8 cellular contexts compared by ENCODE assay signal in the genomic region with DNA sequence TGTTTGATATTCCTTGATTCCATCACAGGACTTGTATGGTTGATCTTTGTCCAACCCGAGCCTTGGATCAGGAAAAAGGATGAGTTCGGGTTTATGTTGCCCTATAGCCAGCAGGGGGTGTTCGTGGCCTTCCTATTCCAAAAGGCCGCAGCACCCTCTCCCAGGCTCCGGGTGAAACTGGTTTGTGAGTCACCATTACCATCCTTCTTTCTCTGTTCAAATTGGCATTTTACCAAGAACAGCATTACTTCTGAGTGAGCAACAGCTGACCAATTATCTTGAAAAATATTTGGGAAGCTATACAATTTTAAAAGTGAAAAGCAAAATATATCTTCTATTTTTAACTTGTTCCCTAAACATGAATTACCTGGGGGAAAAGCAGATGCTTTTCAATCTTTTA. TPM values are rescaled to one million over a fixed set of nuclear protein-coding genes. Genes with fewer than 3 reads are reported as not detected.
DNase-seq lines count a peak whose midpoint lies in the region; ATAC-seq, FAIRE-seq and TF ChIP-seq lines count a peak whose summit lies in the region.

No MANE protein-coding gene starts in this region.

- no peak overlapping the region for H2AFZ ChIP-seq in astrocyte (ENCODE audit: low read depth, low read length)

- H3K4me3 ChIP-seq in astrocyte (ENCODE audit: insufficient read depth, low read depth, low read length) (no peak overlapping the region), right cardiac atrium (ENCODE audit: low read length) (no peak overlapping the region)

- H3K36me3 Mint-ChIP-seq in T-helper 2 cell treated with Interferon-gamma antibody and Interleukin-4, amounts not matched to agents 5 μg/mL and 100 μg/mL, for 36 hours (ENCODE audit: low read depth): no peaks in the 10 kb centered on the region
- H3K36me3 Mint-ChIP-seq in astrocyte (ENCODE audit: low read depth, unreplicated experiment): no peaks in the 10 kb centered on the region

- no peaks in the 10 kb centered on the region for H4K20me1 ChIP-seq in astrocyte (ENCODE audit: insufficient read depth, low read length)

- under 1% methylated on average over 5 of the region's 5 CpGs for WGBS in right cardiac atrium

- no peak overlapping the region for H3K27ac Mint-ChIP-seq in T-helper 2 cell treated with Interferon-gamma antibody and Interleukin-4, amounts not matched to agents 5 μg/mL and 100 μg/mL, for 36 hours
- H3K27ac Mint-ChIP-seq in astrocyte (ENCODE audit: unreplicated experiment): peak overlapping the region; percentile 92

- H3K9me3 ChIP-seq in astrocyte (ENCODE audit: insufficient read depth, low read depth, low read length) (no peaks in the 10 kb centered on the region), right cardiac atrium (ENCODE audit: control insufficient read depth, low read length) (no peaks in the 10 kb centered on the region)

- H3K27me3 Mint-ChIP-seq in T-helper 2 cell treated with Interferon-gamma antibody and Interleukin-4, amounts not matched to agents 5 μg/mL and 100 μg/mL, for 36 hours (ENCODE audit: low read depth): peaks cover 36% of the 10 kb centered on the region
- peaks cover 3% of the 10 kb centered on the region for H3K27me3 Mint-ChIP-seq in astrocyte (ENCODE audit: low read depth, unreplicated experiment)

- TF ChIP-seq CTCF in GM10266 (IDR thresholded peaks at IDR 0.05; ENCODE audit: control insufficient read depth, insufficient read depth, low read depth, missing control alignments) (peak; percentile 73), astrocyte (IDR thresholded peaks at IDR 0.05; ENCODE audit: insufficient read depth, low read depth, low read length) (peak; percentile 88)

- H3K27me3 ChIP-seq in astrocyte (ENCODE audit: insufficient read depth, low read length) (no peaks in the 10 kb centered on the region), right cardiac atrium (ENCODE audit: control insufficient read depth, insufficient read depth) (no peaks in the 10 kb centered on the region)

- no peak overlapping the region for H3K4me3 Mint-ChIP-seq in T-helper 2 cell treated with Interferon-gamma antibody and Interleukin-4, amounts not matched to agents 5 μg/mL and 100 μg/mL, for 36 hours
- H3K4me3 Mint-ChIP-seq in astrocyte (ENCODE audit: unreplicated experiment): no peak overlapping the region

- intact Hi-C loops in right cardiac atrium (cut with DNase I): loop anchor here in 3 of 4 donors (5.0 to 10.0 kb wide), 5 partner anchors 635 to 755 kb away; no protein-coding TSS in a partner anchor
- intact Hi-C loops in sciatic nerve (cut with DNase I): loop anchor here (5.0 to 10.0 kb wide), 2 partner anchors 105 to 753 kb away; no protein-coding TSS in a partner anchor

- no peaks in the 10 kb centered on the region for H3K9me3 Mint-ChIP-seq in T-helper 2 cell treated with Interferon-gamma antibody and Interleukin-4, amounts not matched to agents 5 μg/mL and 100 μg/mL, for 36 hours
- H3K9me3 Mint-ChIP-seq in astrocyte (ENCODE audit: unreplicated experiment): no peaks in the 10 kb centered on the region

- DNase-seq in GM10266 (ENCODE audit: extremely low spot score): peak; percentile 58
- peak; percentile 79 for DNase-seq in NCI-H1694 (lab: John Stamatoyannopoulos, UW)
- DNase-seq in T-helper 2 cell treated with Interferon-gamma antibody and Interleukin-4, amounts not matched to agents 5 μg/mL and 100 μg/mL, for 36 hours (ENCODE audit: low spot score): peak; percentile 50
- DNase-seq in astrocyte (ENCODE audit: low read depth): peak; percentile 92
- peak; percentile 70 to 84 (median 78) for DNase-seq in right cardiac atrium
- peak; percentile 84 for DNase-seq in sciatic nerve (ENCODE audit: low spot score)

- peak overlapping the region; percentile 70 for H3K9ac ChIP-seq in astrocyte (ENCODE audit: low read length)

- FAIRE-seq in astrocyte (lab: Jason Lieb, UNC): peak; percentile 95

- H3K27ac ChIP-seq in astrocyte (ENCODE audit: low read depth, low read length) (peak overlapping the region; percentile 91), right cardiac atrium (ENCODE audit: low read length) (no peak overlapping the region)

- peak overlapping the region; percentile 43 for H3K4me2 ChIP-seq in astrocyte (ENCODE audit: low read length)

- no peaks in the 10 kb centered on the region for H3K4me1 Mint-ChIP-seq in T-helper 2 cell treated with Interferon-gamma antibody and Interleukin-4, amounts not matched to agents 5 μg/mL and 100 μg/mL, for 36 hours (ENCODE audit: low read depth)
- H3K4me1 Mint-ChIP-seq in astrocyte (ENCODE audit: low read depth, unreplicated experiment): peaks cover 25% of the 10 kb centered on the region

- no peaks in the 10 kb centered on the region for H3K36me3 ChIP-seq in astrocyte (ENCODE audit: insufficient read depth, low read length)

- ATAC-seq in right cardiac atrium (peak; percentile 94 to 96), sciatic nerve (peak; percentile 96), HG03097 (IDR thresholded peaks at IDR 0.05; ENCODE audit: low FRiP score, unreplicated experiment) (no peak), HG02759 (IDR thresholded peaks at IDR 0.05; ENCODE audit: unreplicated experiment) (no peak)

- H3K79me2 ChIP-seq in astrocyte (ENCODE audit: insufficient read depth, low read length): no peaks in the 10 kb centered on the region

- H3K4me1 ChIP-seq in astrocyte (ENCODE audit: insufficient read depth, low read length) (peaks cover 21% of the 10 kb centered on the region), right cardiac atrium (ENCODE audit: control insufficient read depth, insufficient read depth, low read length) (no peaks in the 10 kb centered on the region)

RNA-seq across cellular contexts. Expression of gene KRT20, which starts 24.3 kb away (rescaled TPM):
- total RNA-seq in astrocyte (not detected in 2 replicates), right cardiac atrium (not detected), sciatic nerve (not detected)
- 0.14 TPM for polyA plus RNA-seq in right cardiac atrium

RNA-seq across cellular contexts. Expression of gene KRT23, which starts 28.1 kb away (rescaled TPM):
- total RNA-seq in astrocyte: not detected in 2 replicates
- total RNA-seq in right cardiac atrium: not detected
- polyA plus RNA-seq in right cardiac atrium: not detected
- 0.53 TPM for total RNA-seq in sciatic nerve

RNA-seq across cellular contexts. Expression of gene KRT12, which starts 42.3 kb away (rescaled TPM):
- total RNA-seq in astrocyte (not detected in 2 replicates), right cardiac atrium (not detected), sciatic nerve (not detected)
- not detected for polyA plus RNA-seq in right cardiac atrium

RNA-seq across cellular contexts. Expression of gene KRT39, which starts 57.4 kb away (rescaled TPM):
- not detected in 2 replicates for total RNA-seq in astrocyte
- total RNA-seq in right cardiac atrium: not detected
- polyA plus RNA-seq in right cardiac atrium: not detected
- total RNA-seq in sciatic nerve: not detected

Comparison
In these comparisons a context has a peak if more than half of its experiments do, and no peak if none do; other contexts are left out.
1. ATAC-seq: peak in right cardiac atrium (2 of 2) and sciatic nerve (single experiment); none in HG03097 (single experiment) and HG02759 (single experiment).
2. Peak in every context shown above with its lines, with median percentiles within 50 percentile points of each other: DNase-seq.